25 cellular contexts compared by ENCODE assay signal in the genomic region with DNA sequence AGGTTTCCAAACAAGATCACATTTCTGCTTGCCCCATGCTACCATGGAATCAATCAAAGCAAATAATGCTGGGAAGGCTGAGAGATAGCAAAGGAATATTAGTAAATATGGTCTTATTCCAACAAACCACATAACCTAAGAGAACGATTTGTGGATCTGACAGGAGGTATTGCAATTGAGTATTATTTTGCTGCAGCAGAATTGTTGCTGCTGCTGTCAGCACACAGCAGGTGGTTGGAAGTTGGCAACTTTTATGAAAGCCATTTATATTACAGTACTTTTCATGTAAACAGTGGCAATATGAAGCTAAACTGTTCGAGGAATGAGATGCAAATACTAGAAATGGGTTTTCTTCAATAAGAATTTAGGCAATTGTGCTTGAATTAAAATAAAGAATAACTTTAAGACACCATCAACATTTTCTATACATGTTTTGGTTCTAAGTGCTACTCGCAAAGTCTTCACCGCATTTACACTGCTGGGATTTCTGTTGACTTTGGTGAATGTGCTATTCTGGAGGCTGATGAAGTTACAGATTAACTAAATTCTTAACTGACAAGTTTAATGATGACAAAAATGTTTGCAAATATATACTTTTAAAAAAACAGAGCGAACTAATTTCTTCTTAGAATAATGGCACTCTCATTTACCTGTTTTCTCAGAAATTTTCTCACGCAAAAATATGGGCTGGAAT.
"Had no signal": no experiment of that assay in that cellular context is flagged by ENCODE, and none has a peak within 500 bp of the region (broad histone marks: within the 10 kb centered on the region; RNA-seq: fewer than 3 reads in every experiment).

No MANE protein-coding gene starts in this region.

- ATAC-seq: left lung; lower lobe of right lung; natural killer cell; psoas muscle; stimulated activated memory B cell treated with anti-CD40 and anti-IgM and Interleukin-4, amounts not matched to agents 10 μg/mL and 1 μg/mL and 100 μg/mL, for 72 hours; stimulated activated naive CD8-positive, alpha-beta T cell treated with anti-CD3 and anti-CD28 coated beads, Interleukin-15, amount 100 ng/mL, for 72 hours had no signal

- H3K4me1 Mint-ChIP-seq: naive B cell; natural killer cell; nephron progenitor cell; stimulated activated memory B cell treated with anti-CD40 and anti-IgM and Interleukin-4, amounts not matched to agents 10 μg/mL and 1 μg/mL and 100 μg/mL, for 72 hours; stimulated activated naive CD8-positive, alpha-beta T cell treated with anti-CD3 and anti-CD28 coated beads, Interleukin-15, amount 100 ng/mL, for 72 hours had no signal

- H3K4me1 ChIP-seq: left lung, lower lobe of right lung, psoas muscle, right atrium auricular region, right lobe of liver, upper lobe of left lung, vagina had no signal

- H3K36me3 Mint-ChIP-seq: naive B cell; natural killer cell; stimulated activated memory B cell treated with anti-CD40 and anti-IgM and Interleukin-4, amounts not matched to agents 10 μg/mL and 1 μg/mL and 100 μg/mL, for 72 hours had no signal

- H3K27ac Mint-ChIP-seq: naive B cell; natural killer cell; nephron progenitor cell; stimulated activated memory B cell treated with anti-CD40 and anti-IgM and Interleukin-4, amounts not matched to agents 10 μg/mL and 1 μg/mL and 100 μg/mL, for 72 hours; stimulated activated naive CD8-positive, alpha-beta T cell treated with anti-CD3 and anti-CD28 coated beads, Interleukin-15, amount 100 ng/mL, for 72 hours had no signal

- H3K27me3 Mint-ChIP-seq: naive B cell; stimulated activated memory B cell treated with anti-CD40 and anti-IgM and Interleukin-4, amounts not matched to agents 10 μg/mL and 1 μg/mL and 100 μg/mL, for 72 hours; stimulated activated naive CD8-positive, alpha-beta T cell treated with anti-CD3 and anti-CD28 coated beads, Interleukin-15, amount 100 ng/mL, for 72 hours had no signal

- H3K27ac ChIP-seq: left lung, lower lobe of right lung, ovary, psoas muscle, right atrium auricular region, right lobe of liver, transverse colon, upper lobe of left lung, vagina had no signal

- H3K36me3 ChIP-seq: left lung, lower lobe of right lung, ovary, right atrium auricular region, right lobe of liver, transverse colon, upper lobe of left lung, vagina had no signal

- H3K4me2 ChIP-seq: smooth muscle cell had no signal

- H3K9me3 ChIP-seq: lower lobe of right lung, ovary, psoas muscle, right atrium auricular region, right lobe of liver, transverse colon, upper lobe of left lung, vagina had no signal

- H3K4me3 Mint-ChIP-seq: naive B cell; natural killer cell; nephron progenitor cell; stimulated activated memory B cell treated with anti-CD40 and anti-IgM and Interleukin-4, amounts not matched to agents 10 μg/mL and 1 μg/mL and 100 μg/mL, for 72 hours; stimulated activated naive CD8-positive, alpha-beta T cell treated with anti-CD3 and anti-CD28 coated beads, Interleukin-15, amount 100 ng/mL, for 72 hours had no signal

- H3K9me3 Mint-ChIP-seq: nephron progenitor cell had no signal

- DNase-seq: islet precursor cell; left lung; lower lobe of right lung; mammary epithelial cell; mesenchymal stem cell; naive B cell; natural killer cell; nephron progenitor cell; ovary; posterior cingulate gyrus; psoas muscle; right lobe of liver; stimulated activated CD4-positive, alpha-beta T cell treated with anti-CD3 and anti-CD28 coated beads, Interleukin-1b, Interleukin-23, amount 100 ng/mL, for 48 hours; stimulated activated CD4-positive, alpha-beta T cell treated with anti-CD3 and anti-CD28 coated beads, Interleukin-2, amount 100 ng/mL, for 48 hours; stimulated activated CD4-positive, alpha-beta T cell treated with anti-CD3 and anti-CD28 coated beads, Interleukin-4, amount 100 ng/mL, for 4 hours; stimulated activated CD8-positive, alpha-beta memory T cell treated with anti-CD3 and anti-CD28 coated beads, Interleukin-4, amount 100 ng/mL, for 48 hours; stimulated activated naive CD4-positive, alpha-beta T cell treated with Interleukin-2 at 50 U/mL for 16 hours; stimulated activated naive CD8-positive, alpha-beta T cell treated with anti-CD3 and anti-CD28 coated beads, Interleukin-15, amount 100 ng/mL, for 72 hours; substantia nigra; transverse colon; upper lobe of left lung had no signal

- H3K4me3 ChIP-seq: left lung, lower lobe of right lung, ovary, psoas muscle, right atrium auricular region, right lobe of liver, smooth muscle cell, transverse colon, upper lobe of left lung, vagina had no signal

- H3K27me3 ChIP-seq: left lung, ovary, right atrium auricular region, right lobe of liver, transverse colon, upper lobe of left lung, vagina had no signal
